ENCODE assay signal across 18 cellular contexts in the genomic region with DNA sequence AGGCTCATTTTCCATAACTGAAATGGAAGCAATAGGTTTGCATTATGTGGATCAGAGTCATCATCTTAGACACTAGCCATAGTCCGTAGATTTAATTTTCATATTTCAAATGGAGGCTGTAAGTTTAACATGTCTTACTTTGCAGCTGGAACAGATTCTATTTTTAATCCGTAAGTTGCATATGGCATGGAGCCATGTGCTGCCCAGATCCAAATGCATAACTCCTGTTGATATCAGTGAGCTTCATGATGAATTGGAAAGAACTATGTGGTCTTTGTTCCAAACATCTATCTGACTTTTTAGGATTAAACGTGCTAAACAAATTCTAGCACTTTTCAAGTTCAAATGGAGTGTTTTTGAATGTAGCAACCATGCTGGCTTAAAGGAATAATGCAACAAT. TPM values are rescaled to one million over a fixed set of nuclear protein-coding genes. Genes with fewer than 3 reads are reported as not detected.
"Had no signal": no experiment of that assay in that cellular context is flagged by ENCODE, and none has a peak within 500 bp of the region (broad histone marks: within the 10 kb centered on the region; RNA-seq: fewer than 3 reads in every experiment).

No MANE protein-coding gene starts in this region.

- H3K27me3 ChIP-seq: esophagus muscularis mucosa, hepatocyte, transverse colon, vagina had no signal

- DNase-seq: activated CD4-positive, alpha-beta T cell treated with anti-CD3 and anti-CD28 coated beads, Interleukin-2, amount 10 ng/mL, durations not matched to agents 24 days and 14 days; activated CD8-positive, alpha-beta T cell treated with anti-CD3 and anti-CD28 coated beads for 36 hours; activated naive CD4-positive, alpha-beta T cell treated with anti-CD3 and anti-CD28 coated beads, Interleukin-2, amount 10 ng/mL, durations not matched to agents 7 days and 5 days; activated naive CD8-positive, alpha-beta T cell treated with anti-CD3 and anti-CD28 coated beads, Interleukin-2, amount 50 U/mL, for 24 hours; activated T-cell treated with anti-CD3 and anti-CD28 coated beads, Interleukin-2, amount 50 U/mL, for 4 hours; dermis blood vessel endothelial cell; effector memory CD4-positive, alpha-beta T cell; left colon; midbrain; stimulated activated CD8-positive, alpha-beta memory T cell treated with anti-CD3 and anti-CD28 coated beads, Interleukin-4, amount 100 ng/mL, for 48 hours; stimulated activated naive CD4-positive, alpha-beta T cell; transverse colon had no signal

- H3K27ac Mint-ChIP-seq: activated CD4-positive, alpha-beta T cell treated with anti-CD3 and anti-CD28 coated beads, Interleukin-2, amount 10 ng/mL, durations not matched to agents 24 days and 14 days; activated CD8-positive, alpha-beta T cell treated with anti-CD3 and anti-CD28 coated beads for 36 hours; activated naive CD4-positive, alpha-beta T cell treated with anti-CD3 and anti-CD28 coated beads, Interleukin-2, amount 10 ng/mL, durations not matched to agents 7 days and 5 days; activated naive CD8-positive, alpha-beta T cell treated with anti-CD3 and anti-CD28 coated beads, Interleukin-2, amount 50 U/mL, for 24 hours had no signal

- H3K9me3 ChIP-seq: esophagus muscularis mucosa, prostate gland, transverse colon, vagina had no signal

- H3K4me1 Mint-ChIP-seq: activated CD4-positive, alpha-beta T cell treated with anti-CD3 and anti-CD28 coated beads, Interleukin-2, amount 10 ng/mL, durations not matched to agents 24 days and 14 days; activated naive CD4-positive, alpha-beta T cell treated with anti-CD3 and anti-CD28 coated beads, Interleukin-2, amount 10 ng/mL, durations not matched to agents 7 days and 5 days; activated naive CD8-positive, alpha-beta T cell treated with anti-CD3 and anti-CD28 coated beads, Interleukin-2, amount 50 U/mL, for 24 hours had no signal

- H3K4me1 ChIP-seq: prostate gland had no signal

- H3K27ac ChIP-seq: hepatocyte, prostate gland, vagina had no signal

- H3K4me3 Mint-ChIP-seq: activated CD4-positive, alpha-beta T cell treated with anti-CD3 and anti-CD28 coated beads, Interleukin-2, amount 10 ng/mL, durations not matched to agents 24 days and 14 days; activated CD8-positive, alpha-beta T cell treated with anti-CD3 and anti-CD28 coated beads for 36 hours; activated naive CD4-positive, alpha-beta T cell treated with anti-CD3 and anti-CD28 coated beads, Interleukin-2, amount 10 ng/mL, durations not matched to agents 7 days and 5 days; activated naive CD8-positive, alpha-beta T cell treated with anti-CD3 and anti-CD28 coated beads, Interleukin-2, amount 50 U/mL, for 24 hours; activated T-cell treated with anti-CD3 and anti-CD28 coated beads, Interleukin-2, amount 50 U/mL, for 4 hours; neural crest cell had no signal

- H3K27me3 Mint-ChIP-seq: activated CD4-positive, alpha-beta T cell treated with anti-CD3 and anti-CD28 coated beads, Interleukin-2, amount 10 ng/mL, durations not matched to agents 24 days and 14 days; activated CD8-positive, alpha-beta T cell treated with anti-CD3 and anti-CD28 coated beads for 36 hours; activated naive CD4-positive, alpha-beta T cell treated with anti-CD3 and anti-CD28 coated beads, Interleukin-2, amount 10 ng/mL, durations not matched to agents 7 days and 5 days; activated naive CD8-positive, alpha-beta T cell treated with anti-CD3 and anti-CD28 coated beads, Interleukin-2, amount 50 U/mL, for 24 hours had no signal

- H3K4me3 ChIP-seq: esophagus muscularis mucosa, hepatocyte, prostate gland, transverse colon had no signal

- ATAC-seq: activated CD8-positive, alpha-beta T cell treated with anti-CD3 and anti-CD28 coated beads for 36 hours; activated naive CD8-positive, alpha-beta T cell treated with anti-CD3 and anti-CD28 coated beads, Interleukin-2, amount 50 U/mL, for 24 hours; activated T-cell treated with anti-CD3 and anti-CD28 coated beads, Interleukin-2, amount 50 U/mL, for 4 hours had no signal

- H3K36me3 Mint-ChIP-seq: activated naive CD4-positive, alpha-beta T cell treated with anti-CD3 and anti-CD28 coated beads, Interleukin-2, amount 10 ng/mL, durations not matched to agents 7 days and 5 days had no signal

- H3K36me3 ChIP-seq: prostate gland, transverse colon, vagina had no signal

RNA-seq across cellular contexts. Expression of gene MEIS1, which starts 43.4 kb away (rescaled TPM):
- total RNA-seq: activated CD4-positive, alpha-beta T cell treated with anti-CD3 and anti-CD28 coated beads, Interleukin-2, amount 10 ng/mL, durations not matched to agents 24 days and 14 days; activated CD8-positive, alpha-beta T cell treated with anti-CD3 and anti-CD28 coated beads for 36 hours; T-helper 1 cell treated with Interleukin-12 subunit alpha and Interleukin-12 subunit beta and Interleukin-4 antibody, amounts not matched to agents 30 ng/mL and 1 ng/mL, for 36 hours had no signal
